Comparison of ENCODE assay signal across 2 cellular contexts in genomic region chr19:3053218-3053621, GRCh38.
TF ChIP-seq lines count a peak whose summit lies in the region.

No MANE protein-coding gene starts in this region.

TF ChIP-seq in HEK293, 187 proteins besides CTCF, POLR2A, EP300 and RAD21:
- TF ChIP-seq EGR2 (tag by site-specific recombination; IDR thresholded peaks at IDR 0.05; ENCODE audit: low read depth) (peak; percentile 81), ZNF391 (tag by site-specific recombination; IDR thresholded peaks at IDR 0.05; ENCODE audit: borderline replicate concordance, low read depth) (no peak), SP7 (tag by site-specific recombination; IDR thresholded peaks at IDR 0.05) (no peak), ZNF24 (tag by site-specific recombination; IDR thresholded peaks at IDR 0.05) (no peak), ZEB2 (tag by site-specific recombination; IDR thresholded peaks at IDR 0.05) (peak; percentile 70), ZNF26 (tag by site-specific recombination; IDR thresholded peaks at IDR 0.05) (no peak), HIC1 (tag by site-specific recombination; IDR thresholded peaks at IDR 0.05) (peak; percentile 24; the same call in 1 of the 2 replicates), ZFHX2 (tag by site-specific recombination; conservative IDR thresholded peaks at IDR 0.05) (peak; percentile 70), ZNF707 (tag by site-specific recombination; IDR thresholded peaks at IDR 0.05) (no peak)

TF ChIP-seq in K562, 482 proteins besides CTCF, POLR2A, EP300 and RAD21:
- peak; percentile 61 for TF ChIP-seq RBFOX2 (IDR thresholded peaks at IDR 0.05; ENCODE audit: low read depth, low read length)
- TF ChIP-seq ARID4B (CRISPR knock-in tag; IDR thresholded peaks at IDR 0.05), result no peak
- TF ChIP-seq ZEB2 (IDR thresholded peaks at IDR 0.05), result 0 out of 2 replicates have a peak, but pooled peaks have one; percentile 35
- TF ChIP-seq E2F6 (IDR thresholded peaks at IDR 0.05; ENCODE audit: borderline replicate concordance in 1 of 2, extremely low read depth in 1 of 2, insufficient read depth in 1 of 2, insufficient read length in 1 of 2, low read depth in 1 of 2, low read length in 1 of 2, poor library complexity in 1 of 2, severe bottlenecking in 1 of 2), result no peak
- no peak for TF ChIP-seq ZNF134 (CRISPR knock-in tag; conservative IDR thresholded peaks at IDR 0.05)
- 0 out of 2 replicates have a peak, but pooled peaks have one; percentile 16 for TF ChIP-seq ZBTB26 (CRISPR knock-in tag; IDR thresholded peaks at IDR 0.05)
- peak; percentile 59 for TF ChIP-seq POLR2G (IDR thresholded peaks at IDR 0.05; ENCODE audit: low read depth, low read length)
- peak; percentile 19; the same call in 1 of the 2 replicates for TF ChIP-seq POLR2AphosphoS5 (IDR thresholded peaks at IDR 0.05; ENCODE audit: control insufficient read depth, insufficient read depth, low read depth, low read length)
TF ChIP-seq in K562: peak in this region for 5.
